12 cellular contexts compared by ENCODE assay signal in genomic region chr9:112556497-112557085, GRCh38.
DNase-seq lines count a peak whose midpoint lies in the region; ATAC-seq and TF ChIP-seq lines count a peak whose summit lies in the region.
"Had no signal": no experiment of that assay in that cellular context is flagged by ENCODE, and none has a peak within 500 bp of the region (broad histone marks: within the 10 kb centered on the region; RNA-seq: fewer than 3 reads in every experiment).

No MANE protein-coding gene starts in this region.

- H3K4me3 ChIP-seq in HEK293 (ENCODE audit: low read depth, low read length) (no peak overlapping the region), stomach (no peak overlapping the region)
- H3K4me3 ChIP-seq: cardiac muscle cell, left lung had no signal

- DNase-seq in amniotic stem cell (lab: John Stamatoyannopoulos, UW), result peak; percentile 57
- DNase-seq in foreskin keratinocyte, result peak; percentile 58 to 87
- DNase-seq in stomach, result no peak
- no peak for DNase-seq in T1000 (lab: John Stamatoyannopoulos, UW)
- DNase-seq in T-helper 9 cell, result no peak
- no peak for DNase-seq in substantia nigra (lab: John Stamatoyannopoulos, UW)
- DNase-seq: activated CD4-positive, CD25-positive, alpha-beta regulatory T cell; left lung had no signal

- H3K4me1 ChIP-seq in HEK293 (ENCODE audit: control insufficient read depth, insufficient read depth, low read length), result no peaks in the 10 kb centered on the region
- peaks cover 29% of the 10 kb centered on the region for H3K4me1 ChIP-seq in foreskin keratinocyte
- peaks cover 13 to 46% (median 32%) of the 10 kb centered on the region in 4 donors for H3K4me1 ChIP-seq in stomach
- H3K4me1 ChIP-seq: left lung had no signal

- POLR2A ChIA-PET in HEK293 (lab: Yijun Ruan, JAX), result interaction anchor here (0.5 kb wide), 1 partner anchor 139 kb away, joined by 4 read pairs; no protein-coding TSS in a partner anchor

- TF ChIP-seq POLR2A in stomach (IDR thresholded peaks at IDR 0.05), result no peak

- no peak for TF ChIP-seq CTCF in HEK293 (tag by site-specific recombination; IDR thresholded peaks at IDR 0.05)
- no peak for TF ChIP-seq CTCF in foreskin keratinocyte (conservative IDR thresholded peaks at IDR 0.05)
- no peak for TF ChIP-seq CTCF in stomach (IDR thresholded peaks at IDR 0.05)

- no peak for TF ChIP-seq EP300 in stomach (IDR thresholded peaks at IDR 0.05)

- no peaks in the 10 kb centered on the region for H3K9me3 ChIP-seq in HEK293 (ENCODE audit: control insufficient read depth, insufficient read depth, low read depth, low read length)
- H3K9me3 ChIP-seq in stomach, result no peaks in the 10 kb centered on the region
- H3K9me3 ChIP-seq: left lung had no signal

- intact Hi-C loops in stomach (cut with DNase I; ENCODE audit: low total_unique reads), result no loop called here

- H3K36me3 ChIP-seq in HEK293 (ENCODE audit: control insufficient read depth in 2 of 2, insufficient read depth in 1 of 2, low read length in 2 of 2) (no peaks in the 10 kb centered on the region), stomach (no peaks in the 10 kb centered on the region)
- H3K36me3 ChIP-seq: cardiac muscle cell, left lung had no signal

- 63 to 78% (median 66%) methylated on average over 4 of the region's 4 CpGs for WGBS in stomach, 5 donors

- H3K27ac ChIP-seq in HEK293 (ENCODE audit: extremely low read depth, low read depth, low read length), result no peak overlapping the region
- H3K27ac ChIP-seq in foreskin keratinocyte, result peak overlapping the region; percentile 54
- peak overlapping the region; percentile 62 to 81 (median 63) for H3K27ac ChIP-seq in stomach
- no peak overlapping the region for H3K27ac ChIP-seq in substantia nigra (ENCODE audit: low read depth, low read length, poor library complexity, severe bottlenecking)
- H3K27ac ChIP-seq: cardiac muscle cell, left lung had no signal

- H3K27me3 ChIP-seq in foreskin keratinocyte (no peaks in the 10 kb centered on the region), stomach (no peaks in the 10 kb centered on the region)
- H3K27me3 ChIP-seq: cardiac muscle cell, left lung had no signal

- CTCF ChIA-PET in HEK293 (lab: Yijun Ruan, JAX), result interaction anchor here (0.6 kb wide), 2 partner anchors 241 to 298 kb away, joined by 3 to 4 read pairs; no protein-coding TSS in a partner anchor

- peak; percentile 53 for ATAC-seq in foreskin keratinocyte
- ATAC-seq in GM21360 (IDR thresholded peaks at IDR 0.05; ENCODE audit: unreplicated experiment), result no peak
- ATAC-seq: stimulated activated effector memory CD8-positive, alpha-beta T cell treated with anti-CD3 and anti-CD28 coated beads, Interleukin-12 subunit alpha, Interleukin-12 subunit beta, amount 100 ng/mL, for 72 hours had no signal

TF ChIP-seq in HEK293, 187 proteins besides CTCF, POLR2A, EP300 and RAD21:
- no peak for TF ChIP-seq ZBTB17 (tag by site-specific recombination; IDR thresholded peaks at IDR 0.05)
- no peak for TF ChIP-seq ZNF37A (tag by site-specific recombination; IDR thresholded peaks at IDR 0.05)
- TF ChIP-seq SCRT2 (tag by site-specific recombination; IDR thresholded peaks at IDR 0.05), result peak; percentile 64
- TF ChIP-seq SCRT1 (tag by site-specific recombination; IDR thresholded peaks at IDR 0.05; ENCODE audit: borderline replicate concordance), result peak; percentile 73
TF ChIP-seq in HEK293: peak in this region for 2.

Comparison
In these comparisons a context has a peak if more than half of its experiments do, and no peak if none do; other contexts are left out.
1. H3K27ac ChIP-seq: peak in foreskin keratinocyte (single experiment) and stomach (5 of 5); none in HEK293 (single experiment) and substantia nigra (single experiment).
2. DNase-seq: peak in amniotic stem cell (single experiment) and foreskin keratinocyte (2 of 2); none in stomach (single experiment), T1000 (single experiment), T-helper 9 cell (single experiment) and substantia nigra (0 of 49).